1 cellular context compared by ENCODE assay signal in the genomic region with DNA sequence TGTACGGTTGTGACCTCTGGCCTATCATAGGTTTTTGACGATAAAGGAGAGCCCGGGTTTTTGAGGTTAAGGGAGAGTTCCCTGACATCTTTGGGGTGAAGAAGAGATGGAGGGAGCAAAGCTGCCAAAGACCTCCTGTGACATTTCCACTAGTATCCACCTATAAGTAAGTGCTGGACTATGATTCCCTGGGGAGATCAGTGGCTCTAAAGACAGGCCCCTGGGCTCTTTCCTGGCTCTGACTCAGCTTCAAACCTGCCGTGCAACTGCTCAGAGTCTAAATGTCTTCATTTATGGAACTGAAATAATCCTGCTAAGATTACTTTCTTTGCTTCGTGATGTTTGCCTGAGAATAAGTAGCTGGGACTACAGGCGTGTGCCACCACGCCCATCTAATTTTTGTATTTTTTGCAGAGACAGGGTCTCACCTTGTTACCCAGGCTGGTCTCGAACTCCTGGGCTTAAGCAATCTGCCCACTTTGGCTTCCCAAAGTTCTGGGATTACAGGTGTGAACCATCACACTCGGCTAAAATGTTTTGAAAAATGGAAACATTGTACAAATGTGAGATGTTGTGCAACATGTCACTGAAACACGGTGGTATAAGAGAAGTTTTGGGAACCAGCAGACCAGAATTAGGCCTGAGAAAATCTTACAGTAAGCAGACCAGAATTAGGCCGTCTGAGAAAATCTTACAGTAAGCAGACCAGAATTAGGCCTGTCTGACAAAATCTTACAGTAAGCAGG.
TF ChIP-seq lines count a peak whose summit lies in the region.

No MANE protein-coding gene starts in this region.

TF ChIP-seq in K562, 482 proteins besides CTCF, POLR2A, EP300 and RAD21:
- no peak for TF ChIP-seq ZNF354B (CRISPR knock-in tag; IDR thresholded peaks at IDR 0.05)
- TF ChIP-seq RAD51 (IDR thresholded peaks at IDR 0.05; ENCODE audit: borderline replicate concordance, low read depth) = no peak
- TF ChIP-seq RBM34 (IDR thresholded peaks at IDR 0.05; ENCODE audit: borderline replicate concordance, insufficient read depth, low read length) = no peak
- TF ChIP-seq ZNF707 (CRISPR knock-in tag; conservative IDR thresholded peaks at IDR 0.05) = no peak
- no peak for TF ChIP-seq ZNF263 (CRISPR knock-in tag; IDR thresholded peaks at IDR 0.05; ENCODE audit: borderline replicate concordance)
- TF ChIP-seq STAG1 (CRISPR knock-in tag; IDR thresholded peaks at IDR 0.05; ENCODE audit: borderline replicate concordance) = no peak
- no peak for TF ChIP-seq ZNF165 (CRISPR knock-in tag; IDR thresholded peaks at IDR 0.05; ENCODE audit: borderline replicate concordance)
- peak; percentile 82 for TF ChIP-seq CEBPB (tag; IDR thresholded peaks at IDR 0.05)
- TF ChIP-seq, protein P1, sequence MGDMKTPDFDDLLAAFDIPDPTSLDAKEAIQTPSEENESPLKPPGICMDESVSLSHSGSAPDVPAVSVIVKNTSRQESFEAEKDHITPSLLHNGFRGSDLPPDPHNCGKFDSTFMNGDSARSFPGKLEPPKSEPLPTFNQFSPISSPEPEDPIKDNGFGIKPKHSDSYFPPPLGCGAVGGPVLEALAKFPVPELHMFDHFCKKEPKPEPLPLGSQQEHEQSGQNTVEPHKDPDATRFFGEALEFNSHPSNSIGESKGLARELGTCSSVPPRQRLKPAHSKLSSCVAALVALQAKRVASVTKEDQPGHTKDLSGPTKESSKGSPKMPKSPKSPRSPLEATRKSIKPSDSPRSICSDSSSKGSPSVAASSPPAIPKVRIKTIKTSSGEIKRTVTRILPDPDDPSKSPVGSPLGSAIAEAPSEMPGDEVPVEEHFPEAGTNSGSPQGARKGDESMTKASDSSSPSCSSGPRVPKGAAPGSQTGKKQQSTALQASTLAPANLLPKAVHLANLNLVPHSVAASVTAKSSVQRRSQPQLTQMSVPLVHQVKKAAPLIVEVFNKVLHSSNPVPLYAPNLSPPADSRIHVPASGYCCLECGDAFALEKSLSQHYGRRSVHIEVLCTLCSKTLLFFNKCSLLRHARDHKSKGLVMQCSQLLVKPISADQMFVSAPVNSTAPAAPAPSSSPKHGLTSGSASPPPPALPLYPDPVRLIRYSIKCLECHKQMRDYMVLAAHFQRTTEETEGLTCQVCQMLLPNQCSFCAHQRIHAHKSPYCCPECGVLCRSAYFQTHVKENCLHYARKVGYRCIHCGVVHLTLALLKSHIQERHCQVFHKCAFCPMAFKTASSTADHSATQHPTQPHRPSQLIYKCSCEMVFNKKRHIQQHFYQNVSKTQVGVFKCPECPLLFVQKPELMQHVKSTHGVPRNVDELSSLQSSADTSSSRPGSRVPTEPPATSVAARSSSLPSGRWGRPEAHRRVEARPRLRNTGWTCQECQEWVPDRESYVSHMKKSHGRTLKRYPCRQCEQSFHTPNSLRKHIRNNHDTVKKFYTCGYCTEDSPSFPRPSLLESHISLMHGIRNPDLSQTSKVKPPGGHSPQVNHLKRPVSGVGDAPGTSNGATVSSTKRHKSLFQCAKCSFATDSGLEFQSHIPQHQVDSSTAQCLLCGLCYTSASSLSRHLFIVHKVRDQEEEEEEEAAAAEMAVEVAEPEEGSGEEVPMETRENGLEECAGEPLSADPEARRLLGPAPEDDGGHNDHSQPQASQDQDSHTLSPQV (IDR thresholded peaks at IDR 0.05) = peak; percentile 19; the same call in 1 of the 2 replicates
- TF ChIP-seq, protein P2, sequence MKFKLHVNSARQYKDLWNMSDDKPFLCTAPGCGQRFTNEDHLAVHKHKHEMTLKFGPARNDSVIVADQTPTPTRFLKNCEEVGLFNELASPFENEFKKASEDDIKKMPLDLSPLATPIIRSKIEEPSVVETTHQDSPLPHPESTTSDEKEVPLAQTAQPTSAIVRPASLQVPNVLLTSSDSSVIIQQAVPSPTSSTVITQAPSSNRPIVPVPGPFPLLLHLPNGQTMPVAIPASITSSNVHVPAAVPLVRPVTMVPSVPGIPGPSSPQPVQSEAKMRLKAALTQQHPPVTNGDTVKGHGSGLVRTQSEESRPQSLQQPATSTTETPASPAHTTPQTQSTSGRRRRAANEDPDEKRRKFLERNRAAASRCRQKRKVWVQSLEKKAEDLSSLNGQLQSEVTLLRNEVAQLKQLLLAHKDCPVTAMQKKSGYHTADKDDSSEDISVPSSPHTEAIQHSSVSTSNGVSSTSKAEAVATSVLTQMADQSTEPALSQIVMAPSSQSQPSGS (CRISPR knock-in tag; IDR thresholded peaks at IDR 0.05) = no peak
- no peak for TF ChIP-seq CEBPG (CRISPR knock-in tag; IDR thresholded peaks at IDR 0.05)
- TF ChIP-seq CEBPG (tag; conservative IDR thresholded peaks at IDR 0.05 in 1 of 2, IDR thresholded peaks at IDR 0.05 in 1 of 2) = peak; percentile 47 to 64; a peak in 3 of 4 replicates
- peak; percentile 46 for TF ChIP-seq ZFX (CRISPR knock-in tag; IDR thresholded peaks at IDR 0.05)
